ENCODE assay signal across 24 cellular contexts in the genomic region with DNA sequence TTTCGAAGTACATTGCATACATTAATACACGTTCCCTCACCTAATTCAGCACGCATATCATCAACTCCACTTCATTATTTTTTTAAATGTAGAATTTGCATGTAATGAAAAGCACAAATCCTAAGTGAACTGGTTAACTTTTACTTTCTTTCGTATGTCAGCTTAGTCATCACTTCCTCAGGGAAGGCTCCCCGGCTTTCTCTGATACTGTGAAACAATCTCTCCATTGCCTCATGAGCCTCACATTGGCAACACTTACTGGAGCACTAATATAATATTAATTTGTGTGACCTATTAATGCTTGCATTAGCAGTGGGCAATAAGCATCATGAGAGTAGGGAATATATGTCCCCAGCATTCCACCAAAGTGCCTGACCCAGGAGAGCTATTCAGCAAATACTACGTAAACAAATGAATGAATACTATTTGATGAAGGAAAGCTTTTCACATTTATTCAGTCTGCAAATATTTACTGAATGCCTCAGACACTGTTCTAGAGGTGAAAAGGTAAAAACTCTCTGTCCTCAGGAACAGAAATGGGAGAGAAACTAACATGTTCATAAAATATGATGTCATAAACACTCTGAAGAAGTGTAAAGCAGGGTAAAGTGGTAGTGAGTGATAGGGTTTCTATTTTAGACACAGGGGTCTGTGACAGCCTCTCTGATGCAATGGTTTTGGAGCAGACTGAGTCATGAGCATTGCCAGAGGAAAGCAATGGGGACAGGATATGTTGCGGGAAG.
"Had no signal": no experiment of that assay in that cellular context is flagged by ENCODE, and none has a peak within 500 bp of the region (broad histone marks: within the 10 kb centered on the region; RNA-seq: fewer than 3 reads in every experiment).

No MANE protein-coding gene starts in this region.

- H2AFZ ChIP-seq: hepatocyte, neural progenitor cell had no signal

- H3K4me3 ChIP-seq: cardiac muscle cell, hepatocyte, left lung, lung, neural progenitor cell, testis, uterus had no signal

- H3K4me1 ChIP-seq: foreskin keratinocyte, left lung, neural progenitor cell, testis, uterus had no signal

- H3K9me3 ChIP-seq: testis, uterus had no signal

- H3K36me3 ChIP-seq: cardiac muscle cell, left lung, neural progenitor cell, uterus had no signal

- DNase-seq: activated CD4-positive, alpha-beta T cell treated with anti-CD3 and anti-CD28 coated beads, Interleukin-2, amount 10 ng/mL, durations not matched to agents 7 days and 5 days; activated CD8-positive, alpha-beta T cell treated with anti-CD3 and anti-CD28 coated beads, Interleukin-2, amount 10 ng/mL, durations not matched to agents 7 days and 5 days; activated gamma-delta T cell; activated naive CD4-positive, alpha-beta T cell treated with anti-CD3 and anti-CD28 coated beads, Interleukin-2, amount 50 U/mL, for 16 hours; activated naive CD8-positive, alpha-beta T cell treated with anti-CD3 and anti-CD28 coated beads, Interleukin-2, amount 50 U/mL, for 24 hours; effector CD8-positive, alpha-beta T cell; foreskin keratinocyte; immature natural killer cell; kidney glomerular epithelial cell; left lung; naive thymus-derived CD4-positive, alpha-beta T cell; retina; stimulated activated CD4-positive, alpha-beta T cell treated with anti-CD3 and anti-CD28 coated beads, Interleukin-4, amount 100 ng/mL, for 1 hour; stimulated activated naive CD4-positive, alpha-beta T cell; testis; uterus had no signal

- H3K27ac Mint-ChIP-seq: activated CD4-positive, alpha-beta T cell treated with anti-CD3 and anti-CD28 coated beads, Interleukin-2, amount 10 ng/mL, durations not matched to agents 7 days and 5 days; activated CD8-positive, alpha-beta T cell treated with anti-CD3 and anti-CD28 coated beads, Interleukin-2, amount 10 ng/mL, durations not matched to agents 7 days and 5 days; activated naive CD8-positive, alpha-beta T cell treated with anti-CD3 and anti-CD28 coated beads, Interleukin-2, amount 50 U/mL, for 24 hours; activated T-helper 1 cell treated with anti-CD3 and anti-CD28 coated beads, Interleukin-12 subunit alpha, Interleukin-12 subunit beta, Interleukin-2, Interleukin-4 antibody, amounts not matched to agents 30 ng/mL and 10 ng/mL and 1 ng/mL, durations not matched to agents 14 hours and 24 hours and 36 hours; dendritic cell treated with granulocyte-macrophage colony-stimulating factor and Interleukin-4, amounts not matched to agents 40 ng/mL and 50 ng/mL, for 4 days; immature natural killer cell; naive thymus-derived CD4-positive, alpha-beta T cell; neural progenitor cell had no signal

- H3K4me2 ChIP-seq: hepatocyte, neural progenitor cell had no signal

- ATAC-seq: activated CD4-positive, CD25-positive, alpha-beta regulatory T cell treated with anti-CD3 and anti-CD28 coated beads, Interleukin-2, amount 50 U/mL, for 24 hours; activated CD8-positive, alpha-beta T cell treated with anti-CD3 and anti-CD28 coated beads, Interleukin-2, amount 10 ng/mL, durations not matched to agents 7 days and 5 days; activated naive CD8-positive, alpha-beta T cell treated with anti-CD3 and anti-CD28 coated beads, Interleukin-2, amount 50 U/mL, for 24 hours; foreskin keratinocyte; left lung; naive thymus-derived CD4-positive, alpha-beta T cell had no signal

- H3K4me1 Mint-ChIP-seq: activated CD4-positive, alpha-beta T cell treated with anti-CD3 and anti-CD28 coated beads, Interleukin-2, amount 10 ng/mL, durations not matched to agents 7 days and 5 days; activated naive CD8-positive, alpha-beta T cell treated with anti-CD3 and anti-CD28 coated beads, Interleukin-2, amount 50 U/mL, for 24 hours; immature natural killer cell; naive thymus-derived CD4-positive, alpha-beta T cell; neural progenitor cell had no signal

- H3K4me3 Mint-ChIP-seq: activated CD4-positive, alpha-beta T cell treated with anti-CD3 and anti-CD28 coated beads, Interleukin-2, amount 10 ng/mL, durations not matched to agents 7 days and 5 days; activated CD8-positive, alpha-beta T cell treated with anti-CD3 and anti-CD28 coated beads, Interleukin-2, amount 10 ng/mL, durations not matched to agents 7 days and 5 days; activated naive CD8-positive, alpha-beta T cell treated with anti-CD3 and anti-CD28 coated beads, Interleukin-2, amount 50 U/mL, for 24 hours; activated T-helper 1 cell treated with anti-CD3 and anti-CD28 coated beads, Interleukin-12 subunit alpha, Interleukin-12 subunit beta, Interleukin-2, Interleukin-4 antibody, amounts not matched to agents 30 ng/mL and 10 ng/mL and 1 ng/mL, durations not matched to agents 14 hours and 24 hours and 36 hours; dendritic cell treated with granulocyte-macrophage colony-stimulating factor and Interleukin-4, amounts not matched to agents 40 ng/mL and 50 ng/mL, for 4 days; immature natural killer cell; naive thymus-derived CD4-positive, alpha-beta T cell; neural progenitor cell had no signal

- H3K9ac ChIP-seq: neural progenitor cell had no signal

- H3K36me3 Mint-ChIP-seq: neural progenitor cell had no signal

- H3K27me3 Mint-ChIP-seq: activated CD4-positive, alpha-beta T cell treated with anti-CD3 and anti-CD28 coated beads, Interleukin-2, amount 10 ng/mL, durations not matched to agents 7 days and 5 days; activated naive CD8-positive, alpha-beta T cell treated with anti-CD3 and anti-CD28 coated beads, Interleukin-2, amount 50 U/mL, for 24 hours; dendritic cell treated with granulocyte-macrophage colony-stimulating factor and Interleukin-4, amounts not matched to agents 40 ng/mL and 50 ng/mL, for 4 days; naive thymus-derived CD4-positive, alpha-beta T cell had no signal

- H3K27me3 ChIP-seq: cardiac muscle cell, foreskin keratinocyte, hepatocyte, left lung, neural progenitor cell, testis, uterus had no signal

- H3K27ac ChIP-seq: cardiac muscle cell, foreskin keratinocyte, hepatocyte, left lung, neural progenitor cell, testis, uterus, VCaP had no signal
